Comparison of ENCODE assay signal across 1 cellular context in genomic region chr2:24877067-24877466, GRCh38.
TF ChIP-seq lines count a peak whose summit lies in the region.

No MANE protein-coding gene starts in this region.

TF ChIP-seq in HepG2, 621 proteins besides CTCF, POLR2A, EP300 and RAD21 (continued from another document):
- TF ChIP-seq ZNF687 (CRISPR knock-in tag; IDR thresholded peaks at IDR 0.05), result peak; percentile 30; the same call in 1 of the 2 replicates
- 0 out of 2 replicates have a peak, but pooled peaks have one; percentile 22 for TF ChIP-seq HNRNPL (IDR thresholded peaks at IDR 0.05; ENCODE audit: low read depth, low read length)
- peak; percentile 87 for TF ChIP-seq NR2F6 (IDR thresholded peaks at IDR 0.05)
- peak; percentile 85 for TF ChIP-seq NR2F6 (CRISPR knock-in tag; IDR thresholded peaks at IDR 0.05)
- peak; percentile 75; the same call in 1 of the 2 replicates for TF ChIP-seq ZNF281 (CRISPR knock-in tag; IDR thresholded peaks at IDR 0.05; ENCODE audit: borderline replicate concordance)
- TF ChIP-seq FOXA3 (CRISPR knock-in tag; IDR thresholded peaks at IDR 0.05), result peak; percentile 36; the same call in 1 of the 2 replicates
- TF ChIP-seq XRCC5 (optimal IDR thresholded peaks at IDR 0.05; ENCODE audit: low read length), result peak; percentile 25
- no peak for TF ChIP-seq FOXA1 (IDR thresholded peaks at IDR 0.05)
- TF ChIP-seq FOXA1 (CRISPR knock-in tag; IDR thresholded peaks at IDR 0.05), result peak; percentile 56; the same call in 1 of the 2 replicates
- TF ChIP-seq KLF12 (CRISPR knock-in tag; IDR thresholded peaks at IDR 0.05; ENCODE audit: borderline replicate concordance), result no peak
- TF ChIP-seq NR2F2 (IDR thresholded peaks at IDR 0.05; ENCODE audit: borderline replicate concordance, low read depth), result peak; percentile 58; the same call in 1 of the 2 replicates
- peak; percentile 82 to 86 for TF ChIP-seq NR2F1 (CRISPR knock-in tag; IDR thresholded peaks at IDR 0.05)
- TF ChIP-seq NFKBIZ (CRISPR knock-in tag; IDR thresholded peaks at IDR 0.05), result no peak
